ENCODE assay signal across 17 cellular contexts in genomic region chr3:181631901-181632300, GRCh38.
DNase-seq lines count a peak whose midpoint lies in the region; TF ChIP-seq lines count a peak whose summit lies in the region.
"Had no signal": no experiment of that assay in that cellular context is flagged by ENCODE, and none has a peak within 500 bp of the region (broad histone marks: within the 10 kb centered on the region; RNA-seq: fewer than 3 reads in every experiment).

No MANE protein-coding gene starts in this region.

- H2AFZ ChIP-seq in OCI-LY1 (ENCODE audit: low read length) = no peak overlapping the region

- H3K9ac ChIP-seq in OCI-LY1 (ENCODE audit: low read length) = peak overlapping the region; percentile 40; the same call in 1 of the 2 replicates
- H3K9ac ChIP-seq: KMS-11 had no signal

- peak overlapping the region; percentile 80 for H3K27ac ChIP-seq in OCI-LY1 (ENCODE audit: low read depth, low read length, poor library complexity, severe bottlenecking)
- no peak overlapping the region for H3K27ac ChIP-seq in vagina
- H3K27ac ChIP-seq: KMS-11 had no signal

- no peak for TF ChIP-seq CTCF in OCI-LY1 (IDR thresholded peaks at IDR 0.05; ENCODE audit: low read length)
- no peak for TF ChIP-seq CTCF in epithelial cell of esophagus (IDR thresholded peaks at IDR 0.05; ENCODE audit: insufficient read depth, low read depth, low read length, missing control alignments)
- no peak for TF ChIP-seq CTCF in vagina (IDR thresholded peaks at IDR 0.05)

- no peaks in the 10 kb centered on the region for H3K79me2 ChIP-seq in OCI-LY1 (ENCODE audit: insufficient read depth, low read length)

- TF ChIP-seq POLR2A in vagina (IDR thresholded peaks at IDR 0.05) = no peak

- peak; percentile 82 for DNase-seq in NCI-H146 (lab: John Stamatoyannopoulos, UW)
- peak; percentile 25 for DNase-seq in epithelial cell of esophagus (ENCODE audit: low read depth)
- peak; percentile 69 for DNase-seq in pulmonary artery endothelial cell (ENCODE audit: low read depth, low spot score)
- no peak for DNase-seq in activated naive CD4-positive, alpha-beta T cell treated with anti-CD3 and anti-CD28 coated beads for 36 hours
- DNase-seq in middle frontal gyrus (ENCODE audit: extremely low spot score, low spot score) = no peak
- DNase-seq in vagina (ENCODE audit: extremely low spot score in 2 of 2) = no peak
- DNase-seq: BE2C, DMS79, IMR-90, MV-4-11, NCI-H187, NCI-H2227 treated with DMSO at 0.1 percent for 48 hours, NCI-H510A, NCI-H82 had no signal

- CTCF ChIA-PET in activated naive CD4-positive, alpha-beta T cell treated with anti-CD3 and anti-CD28 coated beads for 36 hours (lab: Charles Lee) = no interaction called here

- H3K27me3 ChIP-seq in OCI-LY1 (ENCODE audit: insufficient read depth, low read length) = no peaks in the 10 kb centered on the region
- H3K27me3 ChIP-seq in vagina = no peaks in the 10 kb centered on the region
- H3K27me3 ChIP-seq: BE2C, SJSA1 had no signal

- no peaks in the 10 kb centered on the region for H3K36me3 Mint-ChIP-seq in activated naive CD4-positive, alpha-beta T cell treated with anti-CD3 and anti-CD28 coated beads for 36 hours (ENCODE audit: low read depth)

- H3K9me3 Mint-ChIP-seq in activated naive CD4-positive, alpha-beta T cell treated with anti-CD3 and anti-CD28 coated beads for 36 hours = no peaks in the 10 kb centered on the region

- no peaks in the 10 kb centered on the region for H3K4me1 Mint-ChIP-seq in activated naive CD4-positive, alpha-beta T cell treated with anti-CD3 and anti-CD28 coated beads for 36 hours (ENCODE audit: low read depth)

- H3K9me3 ChIP-seq in OCI-LY1 (ENCODE audit: low read length) (no peaks in the 10 kb centered on the region), vagina (no peaks in the 10 kb centered on the region)
- H3K9me3 ChIP-seq: BE2C, SJSA1 had no signal

- H3F3A ChIP-seq in OCI-LY1 (ENCODE audit: insufficient read depth, low read length) = no peaks in the 10 kb centered on the region

- H4K20me1 ChIP-seq in OCI-LY1 (ENCODE audit: insufficient read depth, low read length) = no peaks in the 10 kb centered on the region

- H3K4me3 ChIP-seq in OCI-LY1 (ENCODE audit: low read depth, low read length, poor library complexity, severe bottlenecking) (no peak overlapping the region), epithelial cell of esophagus (ENCODE audit: low read length) (no peak overlapping the region), vagina (no peak overlapping the region)
- H3K4me3 ChIP-seq: SJSA1 had no signal

- no peak overlapping the region for H3K27ac Mint-ChIP-seq in activated naive CD4-positive, alpha-beta T cell treated with anti-CD3 and anti-CD28 coated beads for 36 hours

- H3K4me3 Mint-ChIP-seq in activated naive CD4-positive, alpha-beta T cell treated with anti-CD3 and anti-CD28 coated beads for 36 hours = no peak overlapping the region

- H3K4me1 ChIP-seq in OCI-LY1 (ENCODE audit: insufficient read depth, low read length, severe bottlenecking) = peaks cover 75% of the 10 kb centered on the region
- no peaks in the 10 kb centered on the region for H3K4me1 ChIP-seq in vagina

- peaks cover 8% of the 10 kb centered on the region for H3K27me3 Mint-ChIP-seq in activated naive CD4-positive, alpha-beta T cell treated with anti-CD3 and anti-CD28 coated beads for 36 hours (ENCODE audit: low read depth)

- intact Hi-C loops in activated naive CD4-positive, alpha-beta T cell treated with anti-CD3 and anti-CD28 coated beads for 36 hours (cut with micrococcal nuclease) = no loop called here
- intact Hi-C loops in vagina (cut with DNase I) = no loop called here

- H3K9me2 ChIP-seq in OCI-LY1 (ENCODE audit: low read depth, low read length) = no peaks in the 10 kb centered on the region

- no peaks in the 10 kb centered on the region for H3K36me3 ChIP-seq in OCI-LY1 (ENCODE audit: insufficient read depth, low read length)
- no peaks in the 10 kb centered on the region for H3K36me3 ChIP-seq in vagina
- H3K36me3 ChIP-seq: BE2C, SJSA1 had no signal

- peak overlapping the region; percentile 24 for H3K4me2 ChIP-seq in OCI-LY1 (ENCODE audit: low read length)
- H3K4me2 ChIP-seq: KMS-11 had no signal

Comparison
In these comparisons a context has a peak if more than half of its experiments do, and no peak if none do; other contexts are left out.
1. DNase-seq: peak in NCI-H146 (single experiment), epithelial cell of esophagus (single experiment) and pulmonary artery endothelial cell (single experiment); none in activated naive CD4-positive, alpha-beta T cell treated with anti-CD3 and anti-CD28 coated beads for 36 hours (single experiment), middle frontal gyrus (single experiment) and vagina (0 of 2).